Comparison of ENCODE assay signal across 8 cellular contexts in the genomic region with DNA sequence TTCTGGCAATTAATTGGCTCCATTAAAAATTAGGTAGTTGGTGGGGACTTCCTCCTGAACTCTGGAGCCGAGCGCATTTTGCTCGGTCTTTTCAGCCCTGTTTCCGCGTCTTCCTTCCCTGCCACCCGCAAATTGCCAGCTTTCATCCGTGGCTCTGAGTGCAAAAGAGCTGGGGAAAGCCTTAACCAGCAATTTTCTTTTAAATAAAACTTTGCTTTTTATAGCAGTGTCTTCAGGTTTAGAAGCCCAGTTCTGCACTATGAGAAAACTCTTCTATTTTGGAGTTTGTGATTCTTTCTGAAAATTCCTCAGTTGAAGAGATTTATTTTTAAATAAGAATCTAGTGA. TPM values are rescaled to one million over a fixed set of nuclear protein-coding genes. Genes with fewer than 3 reads are reported as not detected.
DNase-seq lines count a peak whose midpoint lies in the region; ATAC-seq and TF ChIP-seq lines count a peak whose summit lies in the region.

No MANE protein-coding gene starts in this region.

- H3K4me1 ChIP-seq in heart left ventricle: peaks cover 8 to 48% (median 34%) of the 10 kb centered on the region in 12 donors
- H3K4me1 ChIP-seq in right lobe of liver: peaks cover 0 to 33% (median 4%) of the 10 kb centered on the region in 4 donors
- peaks cover 29 to 38% (median 34%) of the 10 kb centered on the region in 4 donors for H3K4me1 ChIP-seq in upper lobe of left lung

- H3K36me3 ChIP-seq in heart left ventricle: peaks cover 0 to 2% (median 0%) of the 10 kb centered on the region in 9 donors
- no peaks in the 10 kb centered on the region for H3K36me3 ChIP-seq in right lobe of liver
- H3K36me3 ChIP-seq in upper lobe of left lung: peaks cover 0 to 2% (median 0%) of the 10 kb centered on the region in 4 donors

- no peak for TF ChIP-seq POLR2A in heart left ventricle (IDR thresholded peaks at IDR 0.05)
- no peak for TF ChIP-seq POLR2A in right lobe of liver (IDR thresholded peaks at IDR 0.05)
- TF ChIP-seq POLR2A in upper lobe of left lung (IDR thresholded peaks at IDR 0.05): no peak

- intact Hi-C loops in heart left ventricle (cut with DNase I) (loop anchor here in 9 of 10 donors (2.0 to 10.0 kb wide), 7 partner anchors 21 to 235 kb away; partner anchors contain the start of genes SRSF3 (in 6 of the 9), STK38 (in 6 of the 9) and CDKN1A (in 1 of the 9)), Right ventricle myocardium inferior (cut with DNase I) (loop anchor here (2.0 to 5.0 kb wide), 3 partner anchors 21 to 239 kb away; partner anchors contain the start of gene SRSF3), right lobe of liver (cut with DNase I) (no loop called here)

- no peaks in the 10 kb centered on the region for H3K27me3 ChIP-seq in heart left ventricle
- no peaks in the 10 kb centered on the region for H3K27me3 ChIP-seq in right lobe of liver
- H3K27me3 ChIP-seq in upper lobe of left lung: no peaks in the 10 kb centered on the region

- peak overlapping the region; percentile 78 to 99 (median 89) for H3K4me3 ChIP-seq in heart left ventricle
- peak overlapping the region; percentile 78 to 85 (median 84) for H3K4me3 ChIP-seq in right lobe of liver
- peak overlapping the region; percentile 71 to 95 (median 82) for H3K4me3 ChIP-seq in upper lobe of left lung

- peak overlapping the region; percentile 85 to 100 (median 98) for H3K27ac ChIP-seq in heart left ventricle
- H3K27ac ChIP-seq in angular gyrus (ENCODE audit: low read depth, low read length): peak overlapping the region; percentile 88
- H3K27ac ChIP-seq in right lobe of liver: peak overlapping the region; percentile 91 to 98 (median 97)
- H3K27ac ChIP-seq in upper lobe of left lung: peak overlapping the region; percentile 93 to 99 (median 98)

- no peak for DNase-seq in heart left ventricle
- DNase-seq in Right ventricle myocardium inferior (ENCODE audit: missing footprints): no peak
- no peak for DNase-seq in right lobe of liver
- no peak for DNase-seq in upper lobe of left lung
- DNase-seq in effector CD8-positive, alpha-beta T cell (lab: John Stamatoyannopoulos, UW): no peak

- no peak for TF ChIP-seq EP300 in upper lobe of left lung (IDR thresholded peaks at IDR 0.05)

- no peaks in the 10 kb centered on the region for H3K9me3 ChIP-seq in heart left ventricle
- H3K9me3 ChIP-seq in right lobe of liver: no peaks in the 10 kb centered on the region
- no peaks in the 10 kb centered on the region for H3K9me3 ChIP-seq in upper lobe of left lung

- TF ChIP-seq CTCF in heart left ventricle (IDR thresholded peaks at IDR 0.05): no peak
- TF ChIP-seq CTCF in right lobe of liver (IDR thresholded peaks at IDR 0.05): no peak
- no peak for TF ChIP-seq CTCF in upper lobe of left lung (IDR thresholded peaks at IDR 0.05)

- 0% methylated on average over 7 of the region's 7 CpGs for WGBS in heart left ventricle, 4 donors
- 0% methylated on average over 7 of the region's 7 CpGs for WGBS in right lobe of liver (ENCODE audit: insufficient coverage, low coverage, low lambda C conversion rate, missing lambda C conversion rate)
- WGBS in upper lobe of left lung, 2 donors: 0 to 2% methylated on average over 7 of the region's 7 CpGs

- no peak for ATAC-seq in heart left ventricle
- ATAC-seq in Right ventricle myocardium inferior: no peak
- ATAC-seq in right lobe of liver: peak in 2 of 4 donors; percentile 1 to 2
- ATAC-seq in upper lobe of left lung (ENCODE audit: low FRiP score in 2 of 2): no peak
- ATAC-seq in HG03097 (IDR thresholded peaks at IDR 0.05; ENCODE audit: low FRiP score, unreplicated experiment): no peak
- ATAC-seq in GM21381 (IDR thresholded peaks at IDR 0.05; ENCODE audit: unreplicated experiment): no peak

RNA-seq across cellular contexts. Expression of gene KCTD20, which starts 0.7 kb away (rescaled TPM):
- total RNA-seq in heart left ventricle: 10 to 100 TPM; 25.0 to 43.9 (median 29.0) TPM
- 10 to 100 TPM in 1 of 2 donors, 1 to 10 TPM in 1; 8.3 to 25.6 TPM for polyA plus RNA-seq in heart left ventricle
- 26.4 TPM for total RNA-seq in Right ventricle myocardium inferior
- total RNA-seq in right lobe of liver: 10 to 100 TPM; 24.8 to 48.8 (median 33.5) TPM
- 10 to 100 TPM; 30.4 to 41.7 (median 36.7) TPM for total RNA-seq in upper lobe of left lung

RNA-seq across cellular contexts. Expression of gene PXT1, which starts 0.8 kb away (rescaled TPM):
- total RNA-seq in heart left ventricle: under 1 TPM in 4 of 9 donors, not detected in 5; 0.21 to 0.59 (median 0.40) TPM
- under 1 TPM; 0.11 to 0.26 TPM for polyA plus RNA-seq in heart left ventricle
- not detected for total RNA-seq in Right ventricle myocardium inferior
- total RNA-seq in right lobe of liver: under 1 TPM in 1 of 6 experiments, not detected in 5; 0.11 TPM
- total RNA-seq in upper lobe of left lung: under 1 TPM in 2 of 6 donors, not detected in 4; 0.09 to 0.15 TPM

RNA-seq across cellular contexts. Expression of gene ETV7, which starts 56.0 kb away (rescaled TPM):
- total RNA-seq in heart left ventricle: 1 to 10 TPM in 2 of 9 donors, under 1 TPM in 2, not detected in 5; 0.17 to 5.1 (median 1.2) TPM
- under 1 TPM; 0.06 to 0.30 TPM for polyA plus RNA-seq in heart left ventricle
- total RNA-seq in Right ventricle myocardium inferior: 0.38 TPM
- 1 to 10 TPM in 1 of 6 experiments, under 1 TPM in 4, not detected in 1; 0.19 to 4.6 (median 0.55) TPM for total RNA-seq in right lobe of liver
- 10 to 100 TPM in 1 of 6 donors, 1 to 10 TPM in 5; 2.0 to 10.5 (median 4.2) TPM for total RNA-seq in upper lobe of left lung

Comparison
In these comparisons a context has a peak if more than half of its experiments do, and no peak if none do; other contexts are left out.
1. intact Hi-C loops: an anchor here in heart left ventricle (2.0 to 10.0 kb wide) and Right ventricle myocardium inferior (2.0 to 5.0 kb wide); none called in right lobe of liver.